11 cellular contexts compared by ENCODE assay signal in the genomic region with DNA sequence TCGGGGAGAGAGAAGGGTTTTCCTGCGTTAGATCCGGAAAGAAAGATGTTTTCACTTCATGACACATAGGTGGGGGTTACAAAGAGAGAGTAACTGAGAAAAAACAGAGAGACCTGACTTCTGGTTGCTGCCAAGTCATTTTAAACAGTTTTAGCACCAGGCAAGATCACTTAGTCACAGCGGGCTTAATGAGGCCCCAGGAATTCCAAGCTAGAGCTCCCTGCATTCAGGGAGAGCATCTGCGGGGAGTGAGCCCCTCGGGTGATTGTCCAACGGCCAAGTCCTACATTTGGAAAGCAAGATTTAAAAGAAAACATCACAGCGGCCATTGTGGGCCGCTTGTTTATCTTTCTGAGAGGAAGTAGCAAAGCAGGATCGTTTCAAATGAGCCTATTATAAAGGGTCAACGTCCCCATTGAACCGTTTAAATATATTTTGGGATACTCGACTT.
DNase-seq lines count a peak whose midpoint lies in the region; ATAC-seq, FAIRE-seq and TF ChIP-seq lines count a peak whose summit lies in the region.
"Had no signal": no experiment of that assay in that cellular context is flagged by ENCODE, and none has a peak within 500 bp of the region (broad histone marks: within the 10 kb centered on the region; RNA-seq: fewer than 3 reads in every experiment).

No MANE protein-coding gene starts in this region.

- no peak for TF ChIP-seq POLR2A in H54 (IDR thresholded peaks at IDR 0.05; ENCODE audit: low read depth, low read length)
- no peak for TF ChIP-seq POLR2A in body of pancreas (IDR thresholded peaks at IDR 0.05)

- H3K27me3 ChIP-seq in iPS-20b (ENCODE audit: insufficient read depth, low read length), result peaks cover 25% of the 10 kb centered on the region; the same call in 1 of the 2 replicates
- H3K27me3 ChIP-seq in stomach smooth muscle (ENCODE audit: control insufficient read depth in 1 of 2, insufficient read depth in 2 of 2, low read length in 2 of 2), result no peaks in the 10 kb centered on the region
- H3K27me3 ChIP-seq in body of pancreas, result no peaks in the 10 kb centered on the region

- no peak overlapping the region for H3K27ac Mint-ChIP-seq in stimulated activated naive CD8-positive, alpha-beta T cell treated with anti-CD3 and anti-CD28 coated beads, Interleukin-15, amount 100 ng/mL, for 72 hours
- H3K27ac Mint-ChIP-seq: stimulated activated memory B cell treated with anti-CD40 and anti-IgM and Interleukin-4, amounts not matched to agents 10 μg/mL and 1 μg/mL and 100 μg/mL, for 72 hours; T-helper 17 cell had no signal

- no peak overlapping the region for H3K4me3 Mint-ChIP-seq in stimulated activated naive CD8-positive, alpha-beta T cell treated with anti-CD3 and anti-CD28 coated beads, Interleukin-15, amount 100 ng/mL, for 72 hours
- H3K4me3 Mint-ChIP-seq: stimulated activated memory B cell treated with anti-CD40 and anti-IgM and Interleukin-4, amounts not matched to agents 10 μg/mL and 1 μg/mL and 100 μg/mL, for 72 hours; T-helper 17 cell had no signal

- peaks cover 4 to 11% of the 10 kb centered on the region in 2 donors for H3K9me3 Mint-ChIP-seq in stimulated activated naive CD8-positive, alpha-beta T cell treated with anti-CD3 and anti-CD28 coated beads, Interleukin-15, amount 100 ng/mL, for 72 hours

- in situ Hi-C loops in astrocyte of the spinal cord (cut with HindIII; ENCODE audit: low sequenced_read_pairs), result no loop called here

- H3K27ac ChIP-seq in iPS-20b (ENCODE audit: low read length) (no peak overlapping the region), stomach smooth muscle (ENCODE audit: low read length) (peak overlapping the region; percentile 49), body of pancreas (no peak overlapping the region)
- H3K27ac ChIP-seq: spleen had no signal

- TF ChIP-seq CTCF in astrocyte of the spinal cord (IDR thresholded peaks at IDR 0.05; ENCODE audit: low read depth, low read length), result no peak
- TF ChIP-seq CTCF in body of pancreas (IDR thresholded peaks at IDR 0.05), result no peak

- H3K27me3 Mint-ChIP-seq in stimulated activated naive CD8-positive, alpha-beta T cell treated with anti-CD3 and anti-CD28 coated beads, Interleukin-15, amount 100 ng/mL, for 72 hours, result peaks cover 74% of the 10 kb centered on the region

- H3K9ac ChIP-seq in iPS-20b (ENCODE audit: low read depth, low read length), result peak overlapping the region; percentile 13; the same call in 1 of the 2 replicates
- H3K9ac ChIP-seq in stomach smooth muscle (ENCODE audit: low read length in 2 of 2), result peak overlapping the region in 1 of 2 donors; percentile 47

- FAIRE-seq in H54 (lab: Jason Lieb, UNC) (no peak), GM19239 (lab: Jason Lieb, UNC) (no peak)

- H3K36me3 ChIP-seq in iPS-20b (ENCODE audit: insufficient read depth, low read depth, low read length) (no peaks in the 10 kb centered on the region), stomach smooth muscle (ENCODE audit: control insufficient read depth in 2 of 2, insufficient read depth in 2 of 2, low read length in 2 of 2) (no peaks in the 10 kb centered on the region), body of pancreas (replicated peaks in 1 of 2; ENCODE audit: insufficient read depth in 1 of 2, low read depth in 2 of 2) (no peaks in the 10 kb centered on the region)
- H3K36me3 ChIP-seq: spleen had no signal

- peak; percentile 66 for DNase-seq in H54 (ENCODE audit: insufficient read length, low spot score)
- DNase-seq in astrocyte of the spinal cord (ENCODE audit: low read depth, low spot score), result peak; percentile 96
- no peak for DNase-seq in GM19239 (ENCODE audit: insufficient read length, low spot score)
- no peak for DNase-seq in stimulated activated naive CD8-positive, alpha-beta T cell treated with anti-CD3 and anti-CD28 coated beads, Interleukin-15, amount 100 ng/mL, for 72 hours
- no peak for DNase-seq in body of pancreas
- DNase-seq: spleen, T-helper 17 cell had no signal

- H3K4me1 ChIP-seq in iPS-20b (ENCODE audit: insufficient read depth, low read length), result peaks cover 7% of the 10 kb centered on the region; the same call in 1 of the 2 replicates
- peaks cover 26% of the 10 kb centered on the region for H3K4me1 ChIP-seq in stomach smooth muscle (ENCODE audit: control insufficient read depth, insufficient read depth, low read length)
- H3K4me1 ChIP-seq in body of pancreas, result peaks cover 11% of the 10 kb centered on the region

- H3K4me1 Mint-ChIP-seq in stimulated activated naive CD8-positive, alpha-beta T cell treated with anti-CD3 and anti-CD28 coated beads, Interleukin-15, amount 100 ng/mL, for 72 hours, result no peaks in the 10 kb centered on the region
- H3K4me1 Mint-ChIP-seq: stimulated activated memory B cell treated with anti-CD40 and anti-IgM and Interleukin-4, amounts not matched to agents 10 μg/mL and 1 μg/mL and 100 μg/mL, for 72 hours; T-helper 17 cell had no signal

- no peak for ATAC-seq in GM18858 (IDR thresholded peaks at IDR 0.05; ENCODE audit: unreplicated experiment)
- ATAC-seq in stimulated activated naive CD8-positive, alpha-beta T cell treated with anti-CD3 and anti-CD28 coated beads, Interleukin-15, amount 100 ng/mL, for 72 hours, result no peak
- ATAC-seq in body of pancreas, result no peak
- ATAC-seq: stimulated activated memory B cell treated with anti-CD40 and anti-IgM and Interleukin-4, amounts not matched to agents 10 μg/mL and 1 μg/mL and 100 μg/mL, for 72 hours; T-helper 17 cell had no signal

- intact Hi-C loops in body of pancreas (cut with DNase I), result no loop called here

- H3K4me3 ChIP-seq in astrocyte of the spinal cord (ENCODE audit: low read depth, low read length) (peak overlapping the region; percentile 3), iPS-20b (ENCODE audit: low read length) (no peak overlapping the region), stomach smooth muscle (ENCODE audit: low read length in 2 of 2) (peak overlapping the region; percentile 3 to 47), body of pancreas (no peak overlapping the region)
- H3K4me3 ChIP-seq: spleen had no signal

- WGBS in body of pancreas, 2 donors, result 25 to 26% methylated on average over 13 of the region's 13 CpGs

- H3K9me3 ChIP-seq in iPS-20b (ENCODE audit: insufficient read depth, low read depth, low read length) (no peaks in the 10 kb centered on the region), stomach smooth muscle (ENCODE audit: control insufficient read depth in 2 of 2, low read length in 2 of 2) (no peaks in the 10 kb centered on the region), body of pancreas (no peaks in the 10 kb centered on the region)
- H3K9me3 ChIP-seq: spleen had no signal

Comparison
In these comparisons a context has a peak if more than half of its experiments do, and no peak if none do; other contexts are left out.
1. DNase-seq: peak in H54 (single experiment) and astrocyte of the spinal cord (single experiment); none in GM19239 (single experiment), stimulated activated naive CD8-positive, alpha-beta T cell treated with anti-CD3 and anti-CD28 coated beads, Interleukin-15, amount 100 ng/mL, for 72 hours (0 of 2) and body of pancreas (0 of 4).
2. H3K4me3 ChIP-seq: peak in astrocyte of the spinal cord (single experiment) and stomach smooth muscle (2 of 2); none in iPS-20b (single experiment) and body of pancreas (0 of 2).